In the genomic region with DNA sequence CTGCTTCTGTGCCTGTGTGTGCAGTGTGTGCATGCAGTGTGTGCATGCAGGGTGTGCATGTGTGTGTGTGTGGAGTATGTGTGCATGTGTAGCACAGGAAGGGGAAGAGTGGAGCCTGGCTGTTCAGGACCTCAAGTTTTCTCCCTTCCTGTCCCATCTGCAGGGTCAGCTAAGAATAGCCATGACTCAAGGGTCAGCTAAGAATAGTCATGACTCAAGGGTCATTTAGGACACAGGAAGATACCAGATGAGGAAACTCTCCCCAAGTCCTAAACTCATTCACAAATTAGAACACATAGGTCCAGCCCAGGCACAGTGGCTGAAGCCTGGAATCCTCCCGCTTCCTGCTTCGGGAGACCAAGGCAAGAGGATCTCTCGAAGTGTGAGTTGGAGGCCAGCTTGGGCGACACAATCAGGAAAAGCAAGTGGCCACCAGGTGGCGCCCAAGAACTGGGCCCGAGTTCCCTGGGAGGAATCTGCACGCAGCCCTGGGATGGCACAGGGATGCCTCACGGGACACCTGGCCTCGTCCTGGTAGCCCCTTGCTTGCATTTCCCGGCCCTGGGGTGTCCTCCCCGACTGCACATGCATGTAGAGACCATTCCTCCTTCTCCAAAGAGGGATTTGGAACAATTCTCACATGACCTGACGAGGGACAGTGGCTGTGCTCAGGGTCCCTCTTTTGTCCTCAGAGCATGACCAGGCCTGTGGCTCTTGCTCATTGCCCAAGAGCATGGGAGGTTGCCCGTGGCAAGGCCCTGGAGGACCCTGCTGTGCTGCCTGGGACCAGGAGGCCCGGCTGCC, we compare ENCODE assay signal across 8 cellular contexts. TPM values are rescaled to one million over a fixed set of nuclear protein-coding genes. Genes with fewer than 3 reads are reported as not detected.
A peak's percentile ranks its signal among the peaks of the same experiment; 100 is the strongest.
DNase-seq lines count a peak whose midpoint lies in the region; ATAC-seq and TF ChIP-seq lines count a peak whose summit lies in the region.

No MANE protein-coding gene starts in this region.

- H3K4me1 ChIP-seq in DND-41 (ENCODE audit: insufficient read depth, low read length) (no peaks in the 10 kb centered on the region), lung (ENCODE audit: control insufficient read depth in 2 of 2, insufficient read depth in 2 of 2, low read length in 2 of 2) (peaks cover 0 to 3% of the 10 kb centered on the region in 2 donors)

- TF ChIP-seq CTCF in DND-41 (IDR thresholded peaks at IDR 0.05; ENCODE audit: borderline replicate concordance, extremely low read depth, low read length, poor library complexity, severe bottlenecking) (peak; percentile 90), WI38 (IDR thresholded peaks at IDR 0.05; ENCODE audit: low read depth, low read length) (peak; percentile 76), lung (IDR thresholded peaks at IDR 0.05; ENCODE audit: control extremely low read depth, extremely low read depth) (peak; percentile 44)

- H3K4me2 ChIP-seq in DND-41 (ENCODE audit: insufficient read depth, low read length): no peak overlapping the region

- H3K36me3 ChIP-seq in DND-41 (ENCODE audit: insufficient read depth, low read length): no peaks in the 10 kb centered on the region
- no peaks in the 10 kb centered on the region for H3K36me3 ChIP-seq in lung (ENCODE audit: control insufficient read depth in 2 of 2, insufficient read depth in 2 of 2, low read length in 2 of 2)

- no peak overlapping the region for H2AFZ ChIP-seq in DND-41 (ENCODE audit: low read depth, low read length)

- H3K9ac ChIP-seq in DND-41 (ENCODE audit: low read depth, low read length): no peak overlapping the region

- no peak overlapping the region for H3K27ac ChIP-seq in DND-41 (ENCODE audit: low read length)
- no peak overlapping the region for H3K27ac ChIP-seq in lung (ENCODE audit: low read depth in 1 of 2, low read length in 1 of 2)

- peak; percentile 76 for DNase-seq in DND-41
- peak; percentile 40 for DNase-seq in NCI-H1105 (lab: John Stamatoyannopoulos, UW)
- peak; percentile 45 for DNase-seq in central memory CD4-positive, alpha-beta T cell
- peak; percentile 57 for DNase-seq in lung (ENCODE audit: low spot score)
- peak; percentile 64 to 65 for DNase-seq in stimulated activated CD8-positive, alpha-beta memory T cell treated with anti-CD3 and anti-CD28 coated beads, Interleukin-2, amount 100 ng/mL, for 48 hours (ENCODE audit: low read depth in 2 of 2)

- no peaks in the 10 kb centered on the region for H3K79me2 ChIP-seq in DND-41 (ENCODE audit: insufficient read depth, low read length)

- no peaks in the 10 kb centered on the region for H4K20me1 ChIP-seq in DND-41 (ENCODE audit: insufficient read depth, low read length)

- WGBS in lung, 2 donors: 62 to 69% methylated on average over 14 of the region's 14 CpGs

- H3K4me3 ChIP-seq in DND-41 (ENCODE audit: low read depth in 1 of 2, low read length in 2 of 2): no peak overlapping the region
- H3K4me3 ChIP-seq in WI38 (ENCODE audit: low read depth, low read length): no peak overlapping the region
- no peak overlapping the region for H3K4me3 ChIP-seq in lung

- H3K9me3 ChIP-seq in DND-41 (ENCODE audit: insufficient read depth, low read length, severe bottlenecking): no peaks in the 10 kb centered on the region
- H3K9me3 ChIP-seq in lung (ENCODE audit: control insufficient read depth in 2 of 2, insufficient read depth in 1 of 2, low read length in 1 of 2): peaks cover 0 to 4% of the 10 kb centered on the region in 2 donors

- no peaks in the 10 kb centered on the region for H3K27me3 ChIP-seq in DND-41 (ENCODE audit: insufficient read depth, low read length, poor library complexity)
- no peaks in the 10 kb centered on the region for H3K27me3 ChIP-seq in lung (ENCODE audit: control insufficient read depth, insufficient read depth)

- ATAC-seq in DND-41 (ENCODE audit: insufficient read depth, low read depth): peak; percentile 88
- peak; percentile 59 for ATAC-seq in GM21619 (IDR thresholded peaks at IDR 0.05; ENCODE audit: unreplicated experiment)
- peak; percentile 38 for ATAC-seq in lung (ENCODE audit: insufficient read depth, low FRiP score)
- ATAC-seq in HG02623 (IDR thresholded peaks at IDR 0.05; ENCODE audit: unreplicated experiment): no peak

RNA-seq across cellular contexts. Expression of a gene that starts 21.4 kb away (rescaled TPM):
- total RNA-seq in lung: 10 to 100 TPM; 35.9 to 64.0 TPM
- 10 to 100 TPM; 25.8 to 40.1 TPM for polyA plus RNA-seq in lung
